Comparison of ENCODE assay signal across 14 cellular contexts in the genomic region with DNA sequence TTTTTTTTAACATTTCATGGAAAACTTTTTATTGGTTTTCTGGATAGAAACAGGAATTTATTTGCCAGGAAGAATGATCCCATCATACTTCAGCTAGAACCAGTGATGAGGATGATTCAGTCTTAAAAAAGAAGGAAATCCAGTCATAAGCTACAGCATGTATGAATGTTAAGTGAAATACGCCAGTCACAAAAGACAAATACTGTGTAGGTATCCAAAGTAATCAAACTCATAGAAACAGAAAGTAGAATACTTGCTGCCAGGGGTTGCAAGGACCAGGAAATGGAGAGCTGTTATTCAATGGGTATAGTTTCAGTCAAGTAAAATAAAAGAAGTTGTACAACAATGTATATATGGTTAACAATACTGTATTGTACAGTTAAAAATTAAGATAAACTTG. TPM values are rescaled to one million over a fixed set of nuclear protein-coding genes. Genes with fewer than 3 reads are reported as not detected.
A peak's percentile ranks its signal among the peaks of the same experiment; 100 is the strongest.
DNase-seq lines count a peak whose midpoint lies in the region; ATAC-seq, FAIRE-seq and TF ChIP-seq lines count a peak whose summit lies in the region.
"Had no signal": no experiment of that assay in that cellular context is flagged by ENCODE, and none has a peak within 500 bp of the region (broad histone marks: within the 10 kb centered on the region; RNA-seq: fewer than 3 reads in every experiment).

No MANE protein-coding gene starts in this region.

- CTCF ChIA-PET in GM12878 (lab: Yijun Ruan, JAX), result no interaction called here

- no peak for FAIRE-seq in GM12878 (lab: Jason Lieb, UNC)

- H3K27me3 ChIP-seq in GM12878 (replicated peaks in 1 of 2; ENCODE audit: control insufficient read depth in 2 of 2, insufficient read depth in 2 of 2, low read length in 1 of 2), result no peaks in the 10 kb centered on the region
- H3K27me3 ChIP-seq: adrenal gland, tibial artery had no signal

- H3K79me2 ChIP-seq in GM12878 (ENCODE audit: control insufficient read depth, insufficient read depth, low read length), result peaks cover 22% of the 10 kb centered on the region

- no peak for TF ChIP-seq POLR2A in GM12878 (IDR thresholded peaks at IDR 0.05; ENCODE audit: low read depth, low read length)

- H3K4me3 ChIP-seq in GM12878, result no peak overlapping the region
- H3K4me3 ChIP-seq: adrenal gland, PC-9, tibial artery had no signal

- 93% methylated on average over 1 of the region's 1 CpG for WGBS in GM12878 (ENCODE audit: insufficient coverage, insufficient replicate concordance, low lambda C conversion rate, missing lambda C conversion rate)

- SMC1A ChIA-PET in GM12878 (lab: Charles Lee; ENCODE audit: uncharacterized antibody, unreplicated experiment), result no interaction called here

- BruUV-seq in GM12878 (replicated peaks; lab: Mats Ljungman, UMichigan), result no TSS peak

- no peaks in the 10 kb centered on the region for H3K27me3 Mint-ChIP-seq in osteocyte (ENCODE audit: unreplicated experiment)
- H3K27me3 Mint-ChIP-seq: dendritic cell treated with granulocyte-macrophage colony-stimulating factor and Interleukin-4, amounts not matched to agents 40 ng/mL and 50 ng/mL, for 4 days had no signal

- no peak overlapping the region for H3K4me2 ChIP-seq in GM12878 (ENCODE audit: control insufficient read depth, insufficient read depth)
- H3K4me2 ChIP-seq: PC-9 had no signal

- TF ChIP-seq CTCF in GM12878 (IDR thresholded peaks at IDR 0.05 in 2 of 3, conservative IDR thresholded peaks at IDR 0.05 in 1 of 3; ENCODE audit: control insufficient read depth in 2 of 3, extremely low read depth in 1 of 3, insufficient read depth in 1 of 3, low read depth in 3 of 3, low read length in 3 of 3), result no peak
- TF ChIP-seq CTCF in osteocyte (IDR thresholded peaks at IDR 0.05), result no peak

- RAD21 ChIA-PET in GM12878 (lab: Charles Lee; ENCODE audit: unreplicated experiment), result no interaction called here

- no peaks in the 10 kb centered on the region for H3K9me3 Mint-ChIP-seq in osteocyte (ENCODE audit: unreplicated experiment)
- H3K9me3 Mint-ChIP-seq: dendritic cell treated with granulocyte-macrophage colony-stimulating factor and Interleukin-4, amounts not matched to agents 40 ng/mL and 50 ng/mL, for 4 days; nephron progenitor cell had no signal

- in situ Hi-C loops in GM12878 (cut with MboI), result no loop called here

- ATAC-seq in HG02973 (IDR thresholded peaks at IDR 0.05; ENCODE audit: unreplicated experiment) (peak; percentile 52), GM12878 (peak; percentile 57)

- intact Hi-C loops in GM12878 (cut with micrococcal nuclease; ENCODE audit: unreplicated experiment), result no loop called here

- H3K36me3 ChIP-seq in GM12878 (ENCODE audit: control insufficient read depth in 2 of 2, insufficient read depth in 2 of 2, low read length in 1 of 2), result peaks cover 4% of the 10 kb centered on the region in 2 experiments; a peak in 2 of 4 replicates
- H3K36me3 ChIP-seq: adrenal gland had no signal

- DNase-seq in DMS53 (lab: John Stamatoyannopoulos, UW) (peak; percentile 8), DMS53 treated with DMSO at 0.1 percent for 48 hours (lab: John Stamatoyannopoulos, UW; ENCODE audit: unreplicated experiment) (no peak), GM12878 (ENCODE audit: low read depth, low spot score) (no peak), osteocyte (ENCODE audit: extremely low spot score, unreplicated experiment) (no peak), cortex of kidney (lab: John Stamatoyannopoulos, UW) (no peak), islet precursor cell (no peak)
- DNase-seq in activated CD4-positive, alpha-beta T cell treated with anti-CD3 and anti-CD28 coated beads, Interleukin-2, amount 50 U/mL, for 1 hour, result no peak
- DNase-seq: adrenal gland, NCI-H226, nephron progenitor cell, PC-9, tibial artery had no signal

- no peak overlapping the region for H2AFZ ChIP-seq in GM12878 (ENCODE audit: control insufficient read depth, low read depth, low read length)
- H2AFZ ChIP-seq: PC-9 had no signal

- peaks cover 16% of the 10 kb centered on the region; the same call in 1 of the 2 replicates for H3K4me1 ChIP-seq in GM12878 (ENCODE audit: control insufficient read depth, insufficient read depth, low read length)

- H3K9me3 ChIP-seq in GM12878 (replicated peaks; ENCODE audit: control insufficient read depth, insufficient read depth, low read length), result no peaks in the 10 kb centered on the region; the same call in 2 of the 3 replicates
- H3K9me3 ChIP-seq: adrenal gland, tibial artery had no signal

- POLR2A ChIA-PET in GM12878 (lab: Charles Lee), result interaction anchor here (0.7 kb wide), 1 partner anchor 588 kb away, joined by 3 read pairs; no protein-coding TSS in a partner anchor

- no peak overlapping the region for H3K4me3 Mint-ChIP-seq in osteocyte (ENCODE audit: unreplicated experiment)
- H3K4me3 Mint-ChIP-seq: dendritic cell treated with granulocyte-macrophage colony-stimulating factor and Interleukin-4, amounts not matched to agents 40 ng/mL and 50 ng/mL, for 4 days; nephron progenitor cell had no signal

- peaks cover 23% of the 10 kb centered on the region for H3K36me3 Mint-ChIP-seq in osteocyte (ENCODE audit: unreplicated experiment)

- no peak overlapping the region for H3K27ac ChIP-seq in GM12878 (ENCODE audit: control insufficient read depth, insufficient read depth)
- H3K27ac ChIP-seq: adrenal gland, PC-9, tibial artery had no signal

- H4K20me1 ChIP-seq in GM12878 (ENCODE audit: control insufficient read depth, insufficient read depth), result no peaks in the 10 kb centered on the region

- no peak for TF ChIP-seq EP300 in GM12878 (IDR thresholded peaks at IDR 0.05; ENCODE audit: borderline replicate concordance in 1 of 2, control insufficient read depth in 1 of 2, low read depth in 2 of 2, low read length in 2 of 2)

- H3K27ac Mint-ChIP-seq in osteocyte (ENCODE audit: unreplicated experiment), result peak overlapping the region; percentile 39
- H3K27ac Mint-ChIP-seq: dendritic cell treated with granulocyte-macrophage colony-stimulating factor and Interleukin-4, amounts not matched to agents 40 ng/mL and 50 ng/mL, for 4 days; nephron progenitor cell had no signal

- H3K4me1 Mint-ChIP-seq in osteocyte (ENCODE audit: unreplicated experiment), result peaks cover 19% of the 10 kb centered on the region
- H3K4me1 Mint-ChIP-seq: nephron progenitor cell had no signal

- H3K9ac ChIP-seq in GM12878 (ENCODE audit: control insufficient read depth, insufficient read depth, low read length), result no peak overlapping the region

- TF ChIP-seq RAD21 in GM12878 (IDR thresholded peaks at IDR 0.05; ENCODE audit: insufficient read depth, low read depth, low read length), result no peak

TF ChIP-seq in GM12878, 131 proteins besides CTCF, POLR2A, EP300 and RAD21 (continues in another document):
- TF ChIP-seq ZBED1 (IDR thresholded peaks at IDR 0.05; ENCODE audit: borderline replicate concordance) (no peak), EGR1 (IDR thresholded peaks at IDR 0.05; ENCODE audit: borderline replicate concordance in 1 of 2, low read depth in 2 of 2, low read length in 2 of 2) (no peak), MYB (IDR thresholded peaks at IDR 0.05; ENCODE audit: borderline replicate concordance, low read depth, low read length) (no peak), FOS (IDR thresholded peaks at IDR 0.05; ENCODE audit: borderline replicate concordance, extremely low read depth, insufficient read length) (no peak), MTA3 (IDR thresholded peaks at IDR 0.05; ENCODE audit: borderline replicate concordance, low read length) (no peak), ASH2L (IDR thresholded peaks at IDR 0.05; ENCODE audit: borderline replicate concordance, low read depth) (no peak), RFX5 (IDR thresholded peaks at IDR 0.05; ENCODE audit: low read depth, low read length) (no peak)
- TF ChIP-seq, protein P1, sequence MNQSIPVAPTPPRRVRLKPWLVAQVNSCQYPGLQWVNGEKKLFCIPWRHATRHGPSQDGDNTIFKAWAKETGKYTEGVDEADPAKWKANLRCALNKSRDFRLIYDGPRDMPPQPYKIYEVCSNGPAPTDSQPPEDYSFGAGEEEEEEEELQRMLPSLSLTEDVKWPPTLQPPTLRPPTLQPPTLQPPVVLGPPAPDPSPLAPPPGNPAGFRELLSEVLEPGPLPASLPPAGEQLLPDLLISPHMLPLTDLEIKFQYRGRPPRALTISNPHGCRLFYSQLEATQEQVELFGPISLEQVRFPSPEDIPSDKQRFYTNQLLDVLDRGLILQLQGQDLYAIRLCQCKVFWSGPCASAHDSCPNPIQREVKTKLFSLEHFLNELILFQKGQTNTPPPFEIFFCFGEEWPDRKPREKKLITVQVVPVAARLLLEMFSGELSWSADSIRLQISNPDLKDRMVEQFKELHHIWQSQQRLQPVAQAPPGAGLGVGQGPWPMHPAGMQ (IDR thresholded peaks at IDR 0.05; ENCODE audit: borderline replicate concordance), result no peak

RNA-seq across cellular contexts. Expression of gene PSME4, which starts 21.3 kb away (rescaled TPM):
- 210 and 220 TPM in 2 replicates for total RNA-seq in GM12878 (2013; cell fraction: nucleolus; rRNA removed)
- total RNA-seq in GM12878 (2014; rRNA removed) (34.7 and 37.5 TPM in 2 replicates), GM12878 (2014; rRNA removed; fragmentation: Illumina TruSeq; extraction: Trizol) (34.6 and 41.6 TPM in 2 replicates), GM12878 (2021) (53.7 and 56.2 TPM in 2 replicates), osteocyte (36.2 and 43.9 TPM in 2 replicates)
- polyA plus RNA-seq in GM12878 (2011; ENCODE audit: low read depth), result 36.7 TPM
- polyA plus RNA-seq in GM12878 (2011; rRNA removed) (37.2 and 45.8 TPM in 2 replicates), GM12878 (2014; fragmentation: Illumina TruSeq; extraction: Trizol) (51.9 and 66.1 TPM in 2 replicates), GM12878 (2014; fragmentation: Nextera tagmentation; extraction: Ambion mirVana) (10 to 100 TPM; 20.2 to 29.7 TPM), GM12878 (2014; rRNA removed) (24.0 and 26.6 TPM in 2 replicates), GM12878 (2016; fragmentation: Nextera tagmentation; extraction: Ambion mirVana) (10 to 100 TPM; 11.1 to 12.8 TPM)
- polyA plus RNA-seq in GM12878 (2011; cell fraction: cytosol; rRNA removed), result 21.5 and 29.3 TPM in 2 replicates
- polyA plus RNA-seq in GM12878 (2011; cell fraction: nucleus; rRNA removed), result 33.3 and 35.5 TPM in 2 replicates
- polyA plus RNA-seq in GM12878 (2012), result 32.0 and 32.1 TPM in 2 replicates
- 58.3 and 72.1 TPM in 2 replicates for polyA minus RNA-seq in GM12878 (2011; rRNA and poly(A)+ RNA removed)
- polyA minus RNA-seq in GM12878 (2011; cell fraction: cytosol; rRNA and poly(A)+ RNA removed), result 21.2 and 21.6 TPM in 2 replicates
- 32.4 and 45.4 TPM in 2 replicates for polyA minus RNA-seq in GM12878 (2011; cell fraction: nucleus; rRNA and poly(A)+ RNA removed)
